ENCODE assay signal across 23 cellular contexts in genomic region chr12:68477906-68478305, GRCh38.
"Had no signal": no experiment of that assay in that cellular context is flagged by ENCODE, and none has a peak within 500 bp of the region (broad histone marks: within the 10 kb centered on the region; RNA-seq: fewer than 3 reads in every experiment).

No MANE protein-coding gene starts in this region.

- H3K4me3 Mint-ChIP-seq: naive thymus-derived CD8-positive, alpha-beta T cell; neural crest cell; stimulated activated naive B cell treated with anti-CD40 and anti-IgM and Interleukin-4, amounts not matched to agents 10 μg/mL and 1 μg/mL and 100 μg/mL, for 72 hours; stimulated activated naive CD8-positive, alpha-beta T cell treated with anti-CD3 and anti-CD28 coated beads, Interleukin-15, Interleukin-2, amounts not matched to agents 100 ng/mL and 50 ng/mL, for 24 hours had no signal

- H3K27ac Mint-ChIP-seq: progenitor cell of endocrine pancreas; stimulated activated naive B cell treated with anti-CD40 and anti-IgM and Interleukin-4, amounts not matched to agents 10 μg/mL and 1 μg/mL and 100 μg/mL, for 72 hours; stimulated activated naive CD8-positive, alpha-beta T cell treated with anti-CD3 and anti-CD28 coated beads, Interleukin-15, Interleukin-2, amounts not matched to agents 100 ng/mL and 50 ng/mL, for 24 hours had no signal

- DNase-seq: dorsolateral prefrontal cortex; effector CD4-positive, alpha-beta T cell; glutamatergic neuron; heart right ventricle; hippocampal formation; left cardiac atrium; left lung; mesendoderm; midbrain; naive thymus-derived CD8-positive, alpha-beta T cell; right lobe of liver; small intestine; stimulated activated CD4-positive, alpha-beta T cell treated with anti-CD3 and anti-CD28 coated beads, Interleukin-15, amount 100 ng/mL, for 24 hours; stimulated activated CD4-positive, alpha-beta T cell treated with anti-CD3 and anti-CD28 coated beads, Interleukin-2, amount 100 ng/mL, for 48 hours; stimulated activated naive B cell treated with anti-CD40 and anti-IgM and Interleukin-4, amounts not matched to agents 10 μg/mL and 1 μg/mL and 100 μg/mL, for 72 hours had no signal

- ATAC-seq: foreskin keratinocyte; heart right ventricle; left cardiac atrium; left lung; naive thymus-derived CD8-positive, alpha-beta T cell; right lobe of liver; stimulated activated naive B cell treated with anti-CD40 and anti-IgM and Interleukin-4, amounts not matched to agents 10 μg/mL and 1 μg/mL and 100 μg/mL, for 72 hours had no signal

- H3K36me3 ChIP-seq: heart right ventricle, left lung, neutrophil, right lobe of liver, suprapubic skin, vagina had no signal

- H3K9me3 Mint-ChIP-seq: neural crest cell; stimulated activated naive B cell treated with anti-CD40 and anti-IgM and Interleukin-4, amounts not matched to agents 10 μg/mL and 1 μg/mL and 100 μg/mL, for 72 hours had no signal

- H3K27me3 ChIP-seq: foreskin keratinocyte, heart right ventricle, left lung, neutrophil, right lobe of liver, suprapubic skin, vagina had no signal

- H3K27me3 Mint-ChIP-seq: naive thymus-derived CD8-positive, alpha-beta T cell; stimulated activated naive B cell treated with anti-CD40 and anti-IgM and Interleukin-4, amounts not matched to agents 10 μg/mL and 1 μg/mL and 100 μg/mL, for 72 hours; stimulated activated naive CD8-positive, alpha-beta T cell treated with anti-CD3 and anti-CD28 coated beads, Interleukin-15, Interleukin-2, amounts not matched to agents 100 ng/mL and 50 ng/mL, for 24 hours had no signal

- H3K4me3 ChIP-seq: dorsolateral prefrontal cortex, heart right ventricle, left lung, right lobe of liver, suprapubic skin, vagina had no signal

- H3K4me1 ChIP-seq: left lung, right lobe of liver, suprapubic skin had no signal

- H3K9ac ChIP-seq: parathyroid adenoma had no signal

- H3K27ac ChIP-seq: dorsolateral prefrontal cortex, foreskin keratinocyte, heart right ventricle, left lung, neutrophil, parathyroid adenoma, right lobe of liver, suprapubic skin, vagina had no signal

- H3K9me3 ChIP-seq: left lung, neutrophil, right lobe of liver, suprapubic skin, vagina had no signal
